1 cellular context compared by ENCODE assay signal in the genomic region with DNA sequence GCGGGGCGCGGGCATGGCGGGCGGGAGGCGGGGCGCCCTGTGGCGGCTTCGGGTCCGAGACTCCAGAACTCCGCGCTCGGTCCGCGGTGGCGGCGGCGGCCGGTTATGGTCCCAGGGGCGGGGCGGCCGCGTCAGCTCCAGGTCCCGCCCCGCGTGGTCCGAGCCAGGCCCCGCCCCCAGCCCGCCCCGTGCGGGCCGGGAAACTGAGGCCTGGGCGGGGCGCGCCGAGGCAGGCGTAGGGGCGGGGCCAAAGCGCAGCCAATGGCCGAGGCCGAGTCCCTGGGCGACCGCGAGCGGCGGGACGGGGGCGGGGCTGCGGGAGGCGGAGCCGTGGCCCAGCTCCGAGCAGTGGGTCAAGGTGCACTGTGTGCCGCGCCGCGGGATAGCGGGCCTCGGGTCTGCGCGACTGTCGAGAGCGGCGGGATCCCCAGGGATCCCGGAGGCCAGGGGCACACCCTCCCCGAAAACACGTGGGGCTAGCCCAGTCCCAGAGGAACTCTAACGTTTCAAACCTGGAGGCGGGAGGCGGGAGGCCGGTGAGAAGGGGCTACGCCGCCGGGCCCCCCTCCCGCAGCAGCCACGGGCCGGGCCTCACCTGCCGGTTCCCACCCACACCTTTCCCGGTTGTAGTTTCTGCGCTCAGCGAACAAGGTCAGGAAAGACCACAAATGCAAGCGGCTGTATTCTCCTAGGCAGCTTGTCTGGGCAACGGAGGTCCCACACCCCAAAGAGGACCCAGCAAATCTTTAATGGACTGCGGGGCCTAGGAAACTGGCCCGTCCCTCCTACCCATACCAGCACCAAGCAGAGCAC.
TF ChIP-seq lines count a peak whose summit lies in the region.

Gene SLC25A1 (minus strand): TSS at position 78 of the 813 bp plus-strand sequence. CDS start 63 bp downstream, at position 15.

TF ChIP-seq in HepG2, 621 proteins besides CTCF, POLR2A, EP300 and RAD21 (continued from another document):
- TF ChIP-seq CSRNP1 (CRISPR knock-in tag; IDR thresholded peaks at IDR 0.05) (no peak), ZNF205 (CRISPR knock-in tag; IDR thresholded peaks at IDR 0.05) (no peak), ARNT2 (CRISPR knock-in tag; IDR thresholded peaks at IDR 0.05; ENCODE audit: low read depth) (0 out of 2 replicates have a peak, but pooled peaks have one; percentile 52), SRSF9 (IDR thresholded peaks at IDR 0.05; ENCODE audit: borderline replicate concordance, insufficient read depth, low read depth, low read length, poor library complexity, severe bottlenecking) (no peak), FOXC1 (CRISPR knock-in tag; IDR thresholded peaks at IDR 0.05; ENCODE audit: borderline replicate concordance) (peak; percentile 70; the same call in 1 of the 2 replicates), ZFP82 (CRISPR knock-in tag; IDR thresholded peaks at IDR 0.05; ENCODE audit: borderline replicate concordance) (no peak; the same call in 1 of the 2 replicates), SRY (CRISPR knock-in tag; IDR thresholded peaks at IDR 0.05) (no peak), ZNF24 (IDR thresholded peaks at IDR 0.05) (no peak), LCORL (IDR thresholded peaks at IDR 0.05) (no peak), LCORL (CRISPR knock-in tag; IDR thresholded peaks at IDR 0.05) (0 out of 2 replicates have a peak, but pooled peaks have one; percentile 26), ZBTB43 (CRISPR knock-in tag; conservative IDR thresholded peaks at IDR 0.05) (0 out of 2 replicates have a peak, but pooled peaks have one; percentile 36), ZNF101 (CRISPR knock-in tag; IDR thresholded peaks at IDR 0.05; ENCODE audit: borderline replicate concordance, low read depth) (0 out of 2 replicates have a peak, but pooled peaks have one; percentile 59), ZNF703 (CRISPR knock-in tag; IDR thresholded peaks at IDR 0.05; ENCODE audit: borderline replicate concordance) (0 out of 2 replicates have a peak, but pooled peaks have one; percentile 72), ZNF749 (CRISPR knock-in tag; IDR thresholded peaks at IDR 0.05; ENCODE audit: borderline replicate concordance) (0 out of 2 replicates have a peak, but pooled peaks have one; percentile 29), NR2C2 (CRISPR knock-in tag; IDR thresholded peaks at IDR 0.05; ENCODE audit: borderline replicate concordance) (0 out of 2 replicates have a peak, but pooled peaks have one; percentile 14), SOX5 (CRISPR knock-in tag; IDR thresholded peaks at IDR 0.05; ENCODE audit: borderline replicate concordance) (peak; percentile 7; the same call in 1 of the 2 replicates), HES4 (CRISPR knock-in tag; IDR thresholded peaks at IDR 0.05; ENCODE audit: borderline replicate concordance) (peak; percentile 85; the same call in 1 of the 2 replicates), KAT8 (CRISPR knock-in tag; IDR thresholded peaks at IDR 0.05) (peak; percentile 39; the same call in 1 of the 2 replicates), MAX (IDR thresholded peaks at IDR 0.05) (peak; percentile 77), RELA (CRISPR knock-in tag; IDR thresholded peaks at IDR 0.05) (0 out of 2 replicates have a peak, but pooled peaks have one; percentile 80), ZBED4 (CRISPR knock-in tag; IDR thresholded peaks at IDR 0.05; ENCODE audit: borderline replicate concordance) (peak; percentile 69; the same call in 1 of the 2 replicates), TGIF2 (CRISPR knock-in tag; IDR thresholded peaks at IDR 0.05) (no peak), SNAPC2 (CRISPR knock-in tag; IDR thresholded peaks at IDR 0.05) (no peak), PHF20 (CRISPR knock-in tag; IDR thresholded peaks at IDR 0.05) (peak; percentile 56), FOXA3 (CRISPR knock-in tag; IDR thresholded peaks at IDR 0.05) (peak; percentile 26; the same call in 1 of the 2 replicates), MYC (CRISPR knock-in tag; IDR thresholded peaks at IDR 0.05; ENCODE audit: borderline replicate concordance) (peak; percentile 64; the same call in 1 of the 2 replicates), FOXO1 (CRISPR knock-in tag; IDR thresholded peaks at IDR 0.05) (0 out of 2 replicates have a peak, but pooled peaks have one; percentile 40), ZSCAN9 (CRISPR knock-in tag; IDR thresholded peaks at IDR 0.05; ENCODE audit: borderline replicate concordance) (peak; percentile 32; the same call in 1 of the 2 replicates), MXD4 (CRISPR knock-in tag; IDR thresholded peaks at IDR 0.05) (peak; percentile 75), SMARCC2 (IDR thresholded peaks at IDR 0.05) (no peak), NFE2 (CRISPR knock-in tag; IDR thresholded peaks at IDR 0.05) (no peak), RFXAP (CRISPR knock-in tag; IDR thresholded peaks at IDR 0.05; ENCODE audit: borderline replicate concordance) (peak; percentile 75; the same call in 1 of the 2 replicates), HNF4G (IDR thresholded peaks at IDR 0.05; ENCODE audit: borderline replicate concordance, low read depth, low read length) (peak; percentile 73), HNF4G (CRISPR knock-in tag; IDR thresholded peaks at IDR 0.05; ENCODE audit: borderline replicate concordance, low read depth) (0 out of 2 replicates have a peak, but pooled peaks have one; percentile 4), ZMYM4 (CRISPR knock-in tag; IDR thresholded peaks at IDR 0.05) (peak; percentile 26), PAX8 (CRISPR knock-in tag; IDR thresholded peaks at IDR 0.05; ENCODE audit: borderline replicate concordance) (peak; percentile 50; the same call in 1 of the 2 replicates), ZNF83 (CRISPR knock-in tag; IDR thresholded peaks at IDR 0.05; ENCODE audit: borderline replicate concordance) (no peak), ZNF563 (CRISPR knock-in tag; IDR thresholded peaks at IDR 0.05) (peak; percentile 63), IRX3 (CRISPR knock-in tag; IDR thresholded peaks at IDR 0.05; ENCODE audit: borderline replicate concordance, low read depth) (0 out of 2 replicates have a peak, but pooled peaks have one; percentile 5), MIER2 (CRISPR knock-in tag; IDR thresholded peaks at IDR 0.05) (no peak), ZNF678 (CRISPR knock-in tag; IDR thresholded peaks at IDR 0.05) (0 out of 2 replicates have a peak, but pooled peaks have one; percentile 19), FIP1L1 (IDR thresholded peaks at IDR 0.05; ENCODE audit: borderline replicate concordance, insufficient read depth, low read depth, low read length) (no peak), ZNF629 (CRISPR knock-in tag; conservative IDR thresholded peaks at IDR 0.05) (0 out of 2 replicates have a peak, but pooled peaks have one; percentile 29), SOX6 (IDR thresholded peaks at IDR 0.05) (no peak), SOX6 (CRISPR knock-in tag; IDR thresholded peaks at IDR 0.05) (peak; percentile 7; the same call in 1 of the 2 replicates)
- TF ChIP-seq, protein P1, sequence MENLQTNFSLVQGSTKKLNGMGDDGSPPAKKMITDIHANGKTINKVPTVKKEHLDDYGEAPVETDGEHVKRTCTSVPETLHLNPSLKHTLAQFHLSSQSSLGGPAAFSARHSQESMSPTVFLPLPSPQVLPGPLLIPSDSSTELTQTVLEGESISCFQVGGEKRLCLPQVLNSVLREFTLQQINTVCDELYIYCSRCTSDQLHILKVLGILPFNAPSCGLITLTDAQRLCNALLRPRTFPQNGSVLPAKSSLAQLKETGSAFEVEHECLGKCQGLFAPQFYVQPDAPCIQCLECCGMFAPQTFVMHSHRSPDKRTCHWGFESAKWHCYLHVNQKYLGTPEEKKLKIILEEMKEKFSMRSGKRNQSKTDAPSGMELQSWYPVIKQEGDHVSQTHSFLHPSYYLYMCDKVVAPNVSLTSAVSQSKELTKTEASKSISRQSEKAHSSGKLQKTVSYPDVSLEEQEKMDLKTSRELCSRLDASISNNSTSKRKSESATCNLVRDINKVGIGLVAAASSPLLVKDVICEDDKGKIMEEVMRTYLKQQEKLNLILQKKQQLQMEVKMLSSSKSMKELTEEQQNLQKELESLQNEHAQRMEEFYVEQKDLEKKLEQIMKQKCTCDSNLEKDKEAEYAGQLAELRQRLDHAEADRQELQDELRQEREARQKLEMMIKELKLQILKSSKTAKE (CRISPR knock-in tag; IDR thresholded peaks at IDR 0.05; ENCODE audit: borderline replicate concordance): peak; percentile 35; the same call in 1 of the 2 replicates
